Comparison of ENCODE assay signal across 8 cellular contexts in genomic region chr11:35030716-35031213, GRCh38.
DNase-seq lines count a peak whose midpoint lies in the region; ATAC-seq, FAIRE-seq and TF ChIP-seq lines count a peak whose summit lies in the region.

No MANE protein-coding gene starts in this region.

- peak overlapping the region; percentile 53 for H2AK5ac ChIP-seq in mesenchymal stem cell (ENCODE audit: low read length, severe bottlenecking)

- POLR2A ChIA-PET in Panc1 (lab: Charles Lee) = interaction anchor here (0.6 to 1.4 kb wide), 8 partner anchors 13 to 109 kb away, joined by 3 to 23 read pairs (median 6); no protein-coding TSS in a partner anchor

- intact Hi-C loops in Panc1 (cut with micrococcal nuclease; ENCODE audit: unreplicated experiment) = loop anchor here (5.0 kb wide), 1 partner anchor 112 kb away; no protein-coding TSS in a partner anchor

- WGBS in mesenchymal stem cell = 2% methylated on average over 9 of the region's 11 CpGs

- no peak for TF ChIP-seq POLR2A in GM12892 (IDR thresholded peaks at IDR 0.05; ENCODE audit: low read depth, low read length)

- no peak for DNase-seq in GM12892 (ENCODE audit: insufficient read length)
- DNase-seq in Panc1 (ENCODE audit: low read depth, low spot score) = peak; percentile 93
- peak; percentile 98 for DNase-seq in brain microvascular endothelial cell
- peak; percentile 99 for DNase-seq in mesenchymal stem cell
- DNase-seq in GM20000 (ENCODE audit: low spot score) = no peak
- DNase-seq in DMS79 treated with DMSO at 0.1 percent for 48 hours (lab: John Stamatoyannopoulos, UW) = no peak
- no peak for DNase-seq in activated gamma-delta T cell (lab: John Stamatoyannopoulos, UW)

- peak overlapping the region; percentile 92 for H3K9ac ChIP-seq in mesenchymal stem cell (ENCODE audit: low read length)

- H3K27ac ChIP-seq in Panc1 (ENCODE audit: low read length) (peak overlapping the region; percentile 92), brain microvascular endothelial cell (peak overlapping the region; percentile 86), mesenchymal stem cell (ENCODE audit: low read length, poor library complexity, severe bottlenecking) (peak overlapping the region; percentile 30)

- in situ Hi-C loops in Panc1 (cut with HindIII; ENCODE audit: low pct_unique_long_range_greater_than_20kb, low sequenced_read_pairs) = no loop called here
- in situ Hi-C loops in brain microvascular endothelial cell (cut with HindIII; ENCODE audit: low pct_ligation_motif_present, low sequenced_read_pairs) = no loop called here

- peak overlapping the region in 1 of 2 experiments; percentile 63 for H3K14ac ChIP-seq in mesenchymal stem cell (ENCODE audit: low read length in 2 of 2)

- TF ChIP-seq CTCF in Panc1 (IDR thresholded peaks at IDR 0.05) = no peak
- no peak for TF ChIP-seq CTCF in brain microvascular endothelial cell (IDR thresholded peaks at IDR 0.05; ENCODE audit: low read depth, low read length, missing control alignments)
- TF ChIP-seq CTCF in GM20000 (IDR thresholded peaks at IDR 0.05; ENCODE audit: extremely low read depth, missing control alignments) = no peak

- CTCF ChIA-PET in Panc1 (lab: Charles Lee) = interaction anchor here (0.6 to 1.5 kb wide), 2 partner anchors 30 to 289 kb away, joined by 3 to 4 read pairs; no protein-coding TSS in a partner anchor

- no peak overlapping the region for H2BK5ac ChIP-seq in mesenchymal stem cell (ENCODE audit: low read depth, low read length, poor library complexity, severe bottlenecking)

- ATAC-seq in Panc1 (peak; percentile 94), GM18873 (IDR thresholded peaks at IDR 0.05; ENCODE audit: low FRiP score, unreplicated experiment) (no peak)

- peak overlapping the region; percentile 65 for H2BK15ac ChIP-seq in mesenchymal stem cell (ENCODE audit: low read depth, poor library complexity, severe bottlenecking)

- no peak overlapping the region for H3K23ac ChIP-seq in mesenchymal stem cell (ENCODE audit: low read length in 2 of 2)

- peak overlapping the region; percentile 79 for H4K8ac ChIP-seq in mesenchymal stem cell (ENCODE audit: low read length)

- BruUV-seq in Panc1 (replicated peaks; lab: Mats Ljungman, UMichigan) = no TSS peak

- no peaks in the 10 kb centered on the region for H3K27me3 ChIP-seq in Panc1 (ENCODE audit: control insufficient read depth, insufficient read depth, low read length)
- no peaks in the 10 kb centered on the region for H3K27me3 ChIP-seq in brain microvascular endothelial cell (replicated peaks)
- no peaks in the 10 kb centered on the region for H3K27me3 ChIP-seq in mesenchymal stem cell (ENCODE audit: control insufficient read depth in 1 of 2, insufficient read depth in 1 of 2, low read length in 2 of 2)

- peaks cover 36% of the 10 kb centered on the region for H3K4me1 ChIP-seq in Panc1 (ENCODE audit: control insufficient read depth, insufficient read depth, low read length)
- H3K4me1 ChIP-seq in mesenchymal stem cell (ENCODE audit: control insufficient read depth, insufficient read depth, low read depth, low read length) = peaks cover 6% of the 10 kb centered on the region

- H3K18ac ChIP-seq in mesenchymal stem cell (ENCODE audit: low read depth in 1 of 2, low read length in 2 of 2) = peak overlapping the region; percentile 87 to 91

- peaks cover 5% of the 10 kb centered on the region; the same call in 1 of the 2 replicates for H3K9me3 ChIP-seq in Panc1 (ENCODE audit: control insufficient read depth, insufficient read depth, low read depth, low read length)
- peaks cover 7% of the 10 kb centered on the region for H3K9me3 ChIP-seq in mesenchymal stem cell (ENCODE audit: control insufficient read depth, low read length)

- H3K36me3 ChIP-seq in Panc1 (ENCODE audit: control insufficient read depth, insufficient read depth, low read length) (no peaks in the 10 kb centered on the region), brain microvascular endothelial cell (replicated peaks) (no peaks in the 10 kb centered on the region), mesenchymal stem cell (ENCODE audit: control insufficient read depth in 1 of 2, insufficient read depth in 2 of 2, low read depth in 1 of 2, low read length in 2 of 2) (no peaks in the 10 kb centered on the region)

- H2AFZ ChIP-seq in mesenchymal stem cell (ENCODE audit: low read depth, low read length) = no peak overlapping the region

- H2BK120ac ChIP-seq in mesenchymal stem cell (ENCODE audit: low read depth, low read length) = peak overlapping the region; percentile 80

- H2BK12ac ChIP-seq in mesenchymal stem cell (ENCODE audit: low read length in 2 of 2) = peak overlapping the region; percentile 57 to 98

- FAIRE-seq in GM12892 (lab: Jason Lieb, UNC) = peak; percentile 77

- peak overlapping the region; percentile 95 for H4K91ac ChIP-seq in mesenchymal stem cell (ENCODE audit: low read length)

- peaks cover 3% of the 10 kb centered on the region for H3K79me1 ChIP-seq in mesenchymal stem cell (replicated peaks; ENCODE audit: low read length, poor library complexity, severe bottlenecking)

- H3K4me3 ChIP-seq in Panc1 (ENCODE audit: low read depth in 2 of 2, low read length in 2 of 2) (peak overlapping the region in 1 of 2 experiments; percentile 26; a peak in 1 of 4 replicates), brain microvascular endothelial cell (ENCODE audit: low read depth, low read length) (no peak overlapping the region), mesenchymal stem cell (ENCODE audit: insufficient read depth in 1 of 2, low read depth in 1 of 2, low read length in 2 of 2) (peak overlapping the region in 1 of 2 experiments; percentile 54)

- no peak overlapping the region for H3K4me2 ChIP-seq in mesenchymal stem cell (ENCODE audit: low read length, poor library complexity, severe bottlenecking)

- peak overlapping the region; percentile 89 to 90 for H3K4ac ChIP-seq in mesenchymal stem cell (ENCODE audit: low read depth in 1 of 2, low read length in 2 of 2)

Comparison
In these comparisons a context has a peak if more than half of its experiments do, and no peak if none do; other contexts are left out.
1. DNase-seq: peak in Panc1 (single experiment), brain microvascular endothelial cell (single experiment) and mesenchymal stem cell (single experiment); none in GM12892 (single experiment), GM20000 (single experiment), DMS79 treated with DMSO at 0.1 percent for 48 hours (single experiment) and activated gamma-delta T cell (single experiment).
2. H3K27ac ChIP-seq: peak in every context shown above with its lines; median percentile 92 in Panc1; 86 in brain microvascular endothelial cell; 30 in mesenchymal stem cell.